ENCODE assay signal across 8 cellular contexts in genomic region chr10:69348824-69349541, GRCh38.
A peak's percentile ranks its signal among the peaks of the same experiment; 100 is the strongest.
DNase-seq lines count a peak whose midpoint lies in the region; ATAC-seq and TF ChIP-seq lines count a peak whose summit lies in the region.

No MANE protein-coding gene starts in this region.

- no peak overlapping the region for H3K4me3 ChIP-seq in suprapubic skin

- no peaks in the 10 kb centered on the region for H3K9me3 ChIP-seq in suprapubic skin

- H3K27ac ChIP-seq in suprapubic skin = peak overlapping the region; percentile 75

- H3K36me3 ChIP-seq in suprapubic skin = peaks cover 21% of the 10 kb centered on the region

- peak; percentile 7 for ATAC-seq in activated T-helper 17 cell treated with anti-CD3 and anti-CD28 coated beads, Interleukin-2, amount 50 U/mL, for 72 hours (replicated peaks)
- ATAC-seq in left cardiac atrium (peak; percentile 54 to 83), HG02763 (IDR thresholded peaks at IDR 0.05; ENCODE audit: unreplicated experiment) (no peak), HG03439 (IDR thresholded peaks at IDR 0.05; ENCODE audit: unreplicated experiment) (no peak), GM19467 (IDR thresholded peaks at IDR 0.05; ENCODE audit: unreplicated experiment) (no peak)

- H3K27me3 Mint-ChIP-seq in activated T-helper 17 cell treated with anti-CD3 and anti-CD28 coated beads, Interleukin-2, amount 50 U/mL, for 72 hours = no peaks in the 10 kb centered on the region

- peaks cover 40% of the 10 kb centered on the region for H3K4me1 Mint-ChIP-seq in activated T-helper 17 cell treated with anti-CD3 and anti-CD28 coated beads, Interleukin-2, amount 50 U/mL, for 72 hours

- peaks cover 49% of the 10 kb centered on the region for H3K4me1 ChIP-seq in suprapubic skin

- intact Hi-C loops in left cardiac atrium (cut with DNase I) = no loop called here

- H3K36me3 Mint-ChIP-seq in activated T-helper 17 cell treated with anti-CD3 and anti-CD28 coated beads, Interleukin-2, amount 50 U/mL, for 72 hours (ENCODE audit: low read depth) = peaks cover 97% of the 10 kb centered on the region

- no peaks in the 10 kb centered on the region for H3K9me3 Mint-ChIP-seq in activated T-helper 17 cell treated with anti-CD3 and anti-CD28 coated beads, Interleukin-2, amount 50 U/mL, for 72 hours

- 34% methylated on average over 10 of the region's 10 CpGs for WGBS in suprapubic skin

- DNase-seq in EL (peak; percentile 97), NCI-H146 treated with DMSO at 0.1 percent for 48 hours (lab: John Stamatoyannopoulos, UW; ENCODE audit: unreplicated experiment) (peak; percentile 84), left cardiac atrium (peak; percentile 76), suprapubic skin (ENCODE audit: low spot score in 2 of 2) (peak; percentile 85)

- H3K27me3 ChIP-seq in suprapubic skin = no peaks in the 10 kb centered on the region

- H3K27ac Mint-ChIP-seq in activated T-helper 17 cell treated with anti-CD3 and anti-CD28 coated beads, Interleukin-2, amount 50 U/mL, for 72 hours = peak overlapping the region; percentile 69

- no peak for TF ChIP-seq EP300 in suprapubic skin (IDR thresholded peaks at IDR 0.05)

- TF ChIP-seq CTCF in suprapubic skin (IDR thresholded peaks at IDR 0.05) = no peak

- no peak for TF ChIP-seq POLR2A in suprapubic skin (IDR thresholded peaks at IDR 0.05)

- H3K4me3 Mint-ChIP-seq in activated T-helper 17 cell treated with anti-CD3 and anti-CD28 coated beads, Interleukin-2, amount 50 U/mL, for 72 hours = peak overlapping the region; percentile 41

Comparison
In these comparisons a context has a peak if more than half of its experiments do, and no peak if none do; other contexts are left out.
1. ATAC-seq: peak in activated T-helper 17 cell treated with anti-CD3 and anti-CD28 coated beads, Interleukin-2, amount 50 U/mL, for 72 hours (single experiment) and left cardiac atrium (2 of 2); none in HG02763 (single experiment), HG03439 (single experiment) and GM19467 (single experiment).
2. Peak in every context shown above with its lines, with median percentiles within 50 percentile points of each other: DNase-seq.